Comparison of ENCODE assay signal across 33 cellular contexts in genomic region chr11:30395751-30396150, GRCh38.
"Had no signal": no experiment of that assay in that cellular context is flagged by ENCODE, and none has a peak within 500 bp of the region (broad histone marks: within the 10 kb centered on the region; RNA-seq: fewer than 3 reads in every experiment).

No MANE protein-coding gene starts in this region.

- H3K4me1 ChIP-seq: Peyer's patch, SJSA1 had no signal

- H3K9me3 ChIP-seq: SJSA1, SK-N-SH had no signal

- FAIRE-seq: bronchial epithelial cell, K562 had no signal

- ATAC-seq: activated CD4-positive, CD25-positive, alpha-beta regulatory T cell treated with anti-CD3 and anti-CD28 coated beads, Interleukin-2, amount 50 U/mL, for 24 hours; activated naive CD8-positive, alpha-beta T cell treated with anti-CD3 and anti-CD28 coated beads, Interleukin-2, amount 50 U/mL, for 24 hours; K562; PC-3; WTC11 had no signal

- H3K27me3 Mint-ChIP-seq: activated naive CD4-positive, alpha-beta T cell treated with anti-CD3 and anti-CD28 coated beads, Interleukin-2, amount 10 ng/mL, durations not matched to agents 7 days and 5 days; brain had no signal

- H3K36me3 ChIP-seq: Peyer's patch, SJSA1 had no signal

- H3K4me1 Mint-ChIP-seq: activated naive CD4-positive, alpha-beta T cell treated with anti-CD3 and anti-CD28 coated beads, Interleukin-2, amount 10 ng/mL, durations not matched to agents 7 days and 5 days; activated naive CD8-positive, alpha-beta T cell treated with anti-CD3 and anti-CD28 coated beads, Interleukin-2, amount 50 U/mL, for 24 hours had no signal

- H3K27ac ChIP-seq: Peyer's patch, SJSA1 had no signal

- H3K27ac Mint-ChIP-seq: activated CD4-positive, alpha-beta memory T cell treated with anti-CD3 and anti-CD28 coated beads for 36 hours; activated naive CD4-positive, alpha-beta T cell treated with anti-CD3 and anti-CD28 coated beads, Interleukin-2, amount 10 ng/mL, durations not matched to agents 7 days and 5 days; activated naive CD8-positive, alpha-beta T cell; activated naive CD8-positive, alpha-beta T cell treated with anti-CD3 and anti-CD28 coated beads, Interleukin-2, amount 50 U/mL, for 24 hours; brain; T-helper 1 cell treated with Interleukin-12 subunit alpha and Interleukin-12 subunit beta and Interleukin-4 antibody, amounts not matched to agents 30 μg/mL and 1 μg/mL, for 36 hours; T-helper 2 cell treated with Interferon-gamma antibody and Interleukin-4, amounts not matched to agents 5 μg/mL and 100 μg/mL, for 36 hours; WTC11 had no signal

- H3K36me3 Mint-ChIP-seq: activated CD4-positive, alpha-beta memory T cell treated with anti-CD3 and anti-CD28 coated beads for 36 hours; activated naive CD4-positive, alpha-beta T cell treated with anti-CD3 and anti-CD28 coated beads, Interleukin-2, amount 10 ng/mL, durations not matched to agents 7 days and 5 days; activated naive CD8-positive, alpha-beta T cell; brain; WTC11 had no signal

- H3K4me3 Mint-ChIP-seq: activated CD4-positive, alpha-beta memory T cell treated with anti-CD3 and anti-CD28 coated beads for 36 hours; activated naive CD4-positive, alpha-beta T cell treated with anti-CD3 and anti-CD28 coated beads, Interleukin-2, amount 10 ng/mL, durations not matched to agents 7 days and 5 days; activated naive CD8-positive, alpha-beta T cell; activated naive CD8-positive, alpha-beta T cell treated with anti-CD3 and anti-CD28 coated beads, Interleukin-2, amount 50 U/mL, for 24 hours; brain; T-helper 1 cell treated with Interleukin-12 subunit alpha and Interleukin-12 subunit beta and Interleukin-4 antibody, amounts not matched to agents 30 μg/mL and 1 μg/mL, for 36 hours; T-helper 2 cell treated with Interferon-gamma antibody and Interleukin-4, amounts not matched to agents 5 μg/mL and 100 μg/mL, for 36 hours; WTC11 had no signal

- H3K9me3 Mint-ChIP-seq: activated CD4-positive, alpha-beta memory T cell treated with anti-CD3 and anti-CD28 coated beads for 36 hours; activated naive CD4-positive, alpha-beta T cell treated with anti-CD3 and anti-CD28 coated beads, Interleukin-2, amount 10 ng/mL, durations not matched to agents 7 days and 5 days; activated naive CD8-positive, alpha-beta T cell treated with anti-CD3 and anti-CD28 coated beads, Interleukin-2, amount 50 U/mL, for 24 hours; T-helper 1 cell treated with Interleukin-12 subunit alpha and Interleukin-12 subunit beta and Interleukin-4 antibody, amounts not matched to agents 30 μg/mL and 1 μg/mL, for 36 hours; T-helper 2 cell treated with Interferon-gamma antibody and Interleukin-4, amounts not matched to agents 5 μg/mL and 100 μg/mL, for 36 hours had no signal

- DNase-seq: activated CD4-positive, alpha-beta memory T cell treated with anti-CD3 and anti-CD28 coated beads for 36 hours; activated CD4-positive, alpha-beta T cell treated with anti-CD3 and anti-CD28 coated beads for 4 hours; activated CD4-positive, alpha-beta T cell treated with anti-CD3 and anti-CD28 coated beads, Interleukin-2, amount 50 U/mL, for 1 hour; activated CD8-positive, alpha-beta memory T cell treated with anti-CD3 and anti-CD28 coated beads, Interleukin-2, amount 50 U/mL, for 48 hours; activated effector memory CD4-positive, alpha-beta T cell treated with Interleukin-2 at 50 U/mL for 16 hours; activated naive CD4-positive, alpha-beta T cell treated with anti-CD3 and anti-CD28 coated beads, Interleukin-2, amount 10 ng/mL, durations not matched to agents 7 days and 5 days; activated naive CD8-positive, alpha-beta T cell treated with anti-CD3 and anti-CD28 coated beads, Interleukin-2, amount 50 U/mL, for 24 hours; activated T-cell treated with anti-CD3 and anti-CD28 coated beads, Interleukin-2, amount 50 U/mL, for 48 hours; anterior cingulate cortex; caudate nucleus; cerebellar nuclear complex; NCI-H1092 treated with DMSO at 0.1 percent for 48 hours; NCI-H146; NCI-H1930; NCI-H2081 treated with DMSO at 0.1 percent for 48 hours; NCI-H226; NCI-H526; NCI-H774; NK-92 treated with Interleukin-12 subunit alpha and Interleukin-12 subunit beta, amount 100 ng/mL, for 24 hours; PC-3; Peyer's patch; RPMI8226; SHP77 treated with DMSO at 0.1 percent for 48 hours; SK-N-SH had no signal

- H3K4me3 ChIP-seq: K562, Peyer's patch, SJSA1 had no signal

- H3K9ac ChIP-seq: SK-N-SH had no signal
